In genomic region chr7:104036889-104037288, GRCh38 we compare ENCODE assay signal across 2 cellular contexts. TPM values are rescaled to one million over a fixed set of nuclear protein-coding genes. Genes with fewer than 3 reads are reported as not detected.
"Had no signal": no experiment of that assay in that cellular context is flagged by ENCODE, and none has a peak within 500 bp of the region (broad histone marks: within the 10 kb centered on the region; RNA-seq: fewer than 3 reads in every experiment).

No MANE protein-coding gene starts in this region.

RNA-seq across cellular contexts. Expression of gene RELN, which starts 47.4 kb away (rescaled TPM):
- total RNA-seq: HT-29 had no signal
- polyA plus RNA-seq: IgD-negative memory B cell had no signal
